Comparison of ENCODE assay signal across 1 cellular context in the genomic region with DNA sequence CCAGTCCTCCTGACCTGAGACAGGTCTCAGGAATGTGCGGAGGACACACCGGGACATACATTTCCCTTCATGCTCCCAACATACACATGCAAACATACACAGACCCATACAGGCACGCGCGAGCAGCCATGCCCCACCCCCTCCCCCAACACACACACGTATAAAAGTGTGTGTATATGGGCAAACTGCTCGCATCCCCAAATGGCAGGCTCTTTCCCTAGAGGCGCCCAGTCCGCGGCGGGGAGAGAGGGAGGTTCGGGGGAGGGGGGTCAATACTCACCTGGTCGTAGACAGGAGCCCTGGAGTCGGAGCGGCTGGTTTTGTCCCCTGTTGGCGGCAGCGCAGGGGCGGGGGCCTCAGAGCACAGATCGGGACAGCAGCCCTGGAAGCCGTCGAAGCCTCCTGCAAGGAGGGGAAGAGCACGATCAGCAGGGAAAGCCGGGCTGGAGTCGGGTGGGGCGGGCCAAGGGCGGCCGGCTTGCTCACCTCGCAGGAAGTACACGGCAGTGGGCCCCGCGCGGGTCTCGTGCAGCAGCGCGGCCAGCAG.
TF ChIP-seq lines count a peak whose summit lies in the region.

No MANE protein-coding gene starts in this region.

TF ChIP-seq in GM12878, 131 proteins besides CTCF, POLR2A, EP300 and RAD21 (continues in another document):
- TF ChIP-seq YBX1 (IDR thresholded peaks at IDR 0.05) (no peak), DPF2 (IDR thresholded peaks at IDR 0.05) (no peak), TBL1XR1 (IDR thresholded peaks at IDR 0.05; ENCODE audit: low read depth, low read length) (no peak; the same call in 1 of the 2 replicates), PAX8 (IDR thresholded peaks at IDR 0.05) (no peak), NFIC (IDR thresholded peaks at IDR 0.05; ENCODE audit: low read depth, low read length) (no peak), SREBF2 (IDR thresholded peaks at IDR 0.05; ENCODE audit: low read length) (no peak), RAD51 (IDR thresholded peaks at IDR 0.05) (no peak), STAT3 (IDR thresholded peaks at IDR 0.05; ENCODE audit: low read depth, low read length) (no peak), ZNF217 (IDR thresholded peaks at IDR 0.05) (no peak), BRCA1 (IDR thresholded peaks at IDR 0.05; ENCODE audit: low read depth, low read length) (no peak), MTA3 (IDR thresholded peaks at IDR 0.05; ENCODE audit: borderline replicate concordance, low read length) (no peak), RCOR1 (conservative IDR thresholded peaks at IDR 0.05; ENCODE audit: low read depth, low read length) (no peak), IRF4 (IDR thresholded peaks at IDR 0.05; ENCODE audit: low read depth, low read length) (no peak), JUNB (IDR thresholded peaks at IDR 0.05) (no peak), KDM1A (IDR thresholded peaks at IDR 0.05; ENCODE audit: borderline replicate concordance) (no peak), EZH2 (IDR thresholded peaks at IDR 0.05; ENCODE audit: borderline replicate concordance, control insufficient read depth, low read depth, low read length) (no peak), SIX5 (IDR thresholded peaks at IDR 0.05; ENCODE audit: low read depth, low read length, severe bottlenecking) (no peak), ZNF24 (IDR thresholded peaks at IDR 0.05) (no peak), PML (IDR thresholded peaks at IDR 0.05; ENCODE audit: low read length) (no peak), CEBPB (IDR thresholded peaks at IDR 0.05; ENCODE audit: borderline replicate concordance in 1 of 2, low read depth in 2 of 2, low read length in 2 of 2) (no peak), RELA (IDR thresholded peaks at IDR 0.05; ENCODE audit: borderline replicate concordance, partially characterized antibody) (no peak), CHD4 (IDR thresholded peaks at IDR 0.05) (no peak), EGR1 (IDR thresholded peaks at IDR 0.05; ENCODE audit: borderline replicate concordance in 1 of 2, low read depth in 2 of 2, low read length in 2 of 2) (0 out of 3 replicates have a peak, but pooled peaks of 1 of the 2 experiments have one; percentile 1), POU2F2 (IDR thresholded peaks at IDR 0.05; ENCODE audit: borderline replicate concordance, low read depth, low read length) (peak; percentile 34; the same call in 1 of the 3 replicates), TARDBP (IDR thresholded peaks at IDR 0.05; ENCODE audit: borderline replicate concordance) (no peak), GATAD2B (conservative IDR thresholded peaks at IDR 0.05; ENCODE audit: low read depth) (no peak), BACH1 (IDR thresholded peaks at IDR 0.05; ENCODE audit: borderline replicate concordance) (no peak), POLR2AphosphoS2 (IDR thresholded peaks at IDR 0.05; ENCODE audit: low read depth, low read length) (peak; percentile 77), MEF2B (IDR thresholded peaks at IDR 0.05; ENCODE audit: partially characterized antibody, poor library complexity, severe bottlenecking) (no peak), BHLHE40 (IDR thresholded peaks at IDR 0.05; ENCODE audit: borderline replicate concordance in 1 of 2, low read depth in 2 of 2, low read length in 1 of 2) (no peak), ZNF274 (IDR thresholded peaks at IDR 0.05; ENCODE audit: insufficient read depth, insufficient read length) (no peak), ZBED1 (IDR thresholded peaks at IDR 0.05; ENCODE audit: borderline replicate concordance) (0 out of 2 replicates have a peak, but pooled peaks have one; percentile 15), JUND (IDR thresholded peaks at IDR 0.05; ENCODE audit: low read depth, low read length) (0 out of 2 replicates have a peak, but pooled peaks have one; percentile 7), IKZF2 (IDR thresholded peaks at IDR 0.05) (no peak), SIN3A (IDR thresholded peaks at IDR 0.05; ENCODE audit: low read depth, low read length) (0 out of 2 replicates have a peak, but pooled peaks have one; percentile 69), KLF5 (IDR thresholded peaks at IDR 0.05; ENCODE audit: partially characterized antibody) (no peak), TCF12 (IDR thresholded peaks at IDR 0.05; ENCODE audit: low read depth, low read length) (no peak), HCFC1 (IDR thresholded peaks at IDR 0.05; ENCODE audit: low read length) (peak; percentile 26; the same call in 1 of the 2 replicates)
- TF ChIP-seq, protein P1, sequence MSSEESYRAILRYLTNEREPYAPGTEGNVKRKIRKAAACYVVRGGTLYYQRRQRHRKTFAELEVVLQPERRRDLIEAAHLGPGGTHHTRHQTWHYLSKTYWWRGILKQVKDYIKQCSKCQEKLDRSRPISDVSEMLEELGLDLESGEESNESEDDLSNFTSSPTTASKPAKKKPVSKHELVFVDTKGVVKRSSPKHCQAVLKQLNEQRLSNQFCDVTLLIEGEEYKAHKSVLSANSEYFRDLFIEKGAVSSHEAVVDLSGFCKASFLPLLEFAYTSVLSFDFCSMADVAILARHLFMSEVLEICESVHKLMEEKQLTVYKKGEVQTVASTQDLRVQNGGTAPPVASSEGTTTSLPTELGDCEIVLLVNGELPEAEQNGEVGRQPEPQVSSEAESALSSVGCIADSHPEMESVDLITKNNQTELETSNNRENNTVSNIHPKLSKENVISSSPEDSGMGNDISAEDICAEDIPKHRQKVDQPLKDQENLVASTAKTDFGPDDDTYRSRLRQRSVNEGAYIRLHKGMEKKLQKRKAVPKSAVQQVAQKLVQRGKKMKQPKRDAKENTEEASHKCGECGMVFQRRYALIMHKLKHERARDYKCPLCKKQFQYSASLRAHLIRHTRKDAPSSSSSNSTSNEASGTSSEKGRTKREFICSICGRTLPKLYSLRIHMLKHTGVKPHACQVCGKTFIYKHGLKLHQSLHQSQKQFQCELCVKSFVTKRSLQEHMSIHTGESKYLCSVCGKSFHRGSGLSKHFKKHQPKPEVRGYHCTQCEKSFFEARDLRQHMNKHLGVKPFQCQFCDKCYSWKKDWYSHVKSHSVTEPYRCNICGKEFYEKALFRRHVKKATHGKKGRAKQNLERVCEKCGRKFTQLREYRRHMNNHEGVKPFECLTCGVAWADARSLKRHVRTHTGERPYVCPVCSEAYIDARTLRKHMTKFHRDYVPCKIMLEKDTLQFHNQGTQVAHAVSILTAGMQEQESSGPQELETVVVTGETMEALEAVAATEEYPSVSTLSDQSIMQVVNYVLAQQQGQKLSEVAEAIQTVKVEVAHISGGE (CRISPR knock-in tag; IDR thresholded peaks at IDR 0.05) = no peak
- TF ChIP-seq, protein P2, sequence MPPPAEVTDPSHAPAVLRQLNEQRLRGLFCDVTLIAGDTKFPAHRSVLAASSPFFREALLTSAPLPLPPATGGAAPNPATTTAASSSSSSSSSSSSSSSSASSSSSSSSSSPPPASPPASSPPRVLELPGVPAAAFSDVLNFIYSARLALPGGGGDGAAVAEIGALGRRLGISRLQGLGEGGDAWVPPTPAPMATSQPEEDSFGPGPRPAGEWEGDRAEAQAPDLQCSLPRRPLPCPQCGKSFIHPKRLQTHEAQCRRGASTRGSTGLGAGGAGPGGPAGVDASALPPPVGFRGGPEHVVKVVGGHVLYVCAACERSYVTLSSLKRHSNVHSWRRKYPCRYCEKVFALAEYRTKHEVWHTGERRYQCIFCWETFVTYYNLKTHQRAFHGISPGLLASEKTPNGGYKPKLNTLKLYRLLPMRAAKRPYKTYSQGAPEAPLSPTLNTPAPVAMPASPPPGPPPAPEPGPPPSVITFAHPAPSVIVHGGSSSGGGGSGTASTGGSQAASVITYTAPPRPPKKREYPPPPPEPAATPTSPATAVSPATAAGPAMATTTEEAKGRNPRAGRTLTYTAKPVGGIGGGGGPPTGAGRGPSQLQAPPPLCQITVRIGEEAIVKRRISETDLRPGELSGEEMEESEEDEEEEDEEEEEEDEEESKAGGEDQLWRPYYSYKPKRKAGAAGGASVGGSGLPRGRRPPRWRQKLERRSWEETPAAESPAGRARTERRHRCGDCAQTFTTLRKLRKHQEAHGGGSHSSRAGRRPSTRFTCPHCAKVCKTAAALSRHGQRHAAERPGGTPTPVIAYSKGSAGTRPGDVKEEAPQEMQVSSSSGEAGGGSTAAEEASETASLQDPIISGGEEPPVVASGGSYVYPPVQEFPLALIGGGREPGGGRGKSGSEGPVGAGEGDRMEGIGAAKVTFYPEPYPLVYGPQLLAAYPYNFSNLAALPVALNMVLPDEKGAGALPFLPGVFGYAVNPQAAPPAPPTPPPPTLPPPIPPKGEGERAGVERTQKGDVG (CRISPR knock-in tag; IDR thresholded peaks at IDR 0.05) = no peak
- TF ChIP-seq, protein P3, sequence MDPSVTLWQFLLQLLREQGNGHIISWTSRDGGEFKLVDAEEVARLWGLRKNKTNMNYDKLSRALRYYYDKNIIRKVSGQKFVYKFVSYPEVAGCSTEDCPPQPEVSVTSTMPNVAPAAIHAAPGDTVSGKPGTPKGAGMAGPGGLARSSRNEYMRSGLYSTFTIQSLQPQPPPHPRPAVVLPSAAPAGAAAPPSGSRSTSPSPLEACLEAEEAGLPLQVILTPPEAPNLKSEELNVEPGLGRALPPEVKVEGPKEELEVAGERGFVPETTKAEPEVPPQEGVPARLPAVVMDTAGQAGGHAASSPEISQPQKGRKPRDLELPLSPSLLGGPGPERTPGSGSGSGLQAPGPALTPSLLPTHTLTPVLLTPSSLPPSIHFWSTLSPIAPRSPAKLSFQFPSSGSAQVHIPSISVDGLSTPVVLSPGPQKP (IDR thresholded peaks at IDR 0.05; ENCODE audit: low read depth, low read length) = no peak
- TF ChIP-seq, protein P4, sequence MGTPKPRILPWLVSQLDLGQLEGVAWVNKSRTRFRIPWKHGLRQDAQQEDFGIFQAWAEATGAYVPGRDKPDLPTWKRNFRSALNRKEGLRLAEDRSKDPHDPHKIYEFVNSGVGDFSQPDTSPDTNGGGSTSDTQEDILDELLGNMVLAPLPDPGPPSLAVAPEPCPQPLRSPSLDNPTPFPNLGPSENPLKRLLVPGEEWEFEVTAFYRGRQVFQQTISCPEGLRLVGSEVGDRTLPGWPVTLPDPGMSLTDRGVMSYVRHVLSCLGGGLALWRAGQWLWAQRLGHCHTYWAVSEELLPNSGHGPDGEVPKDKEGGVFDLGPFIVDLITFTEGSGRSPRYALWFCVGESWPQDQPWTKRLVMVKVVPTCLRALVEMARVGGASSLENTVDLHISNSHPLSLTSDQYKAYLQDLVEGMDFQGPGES (IDR thresholded peaks at IDR 0.05) = no peak
- TF ChIP-seq, protein P5, sequence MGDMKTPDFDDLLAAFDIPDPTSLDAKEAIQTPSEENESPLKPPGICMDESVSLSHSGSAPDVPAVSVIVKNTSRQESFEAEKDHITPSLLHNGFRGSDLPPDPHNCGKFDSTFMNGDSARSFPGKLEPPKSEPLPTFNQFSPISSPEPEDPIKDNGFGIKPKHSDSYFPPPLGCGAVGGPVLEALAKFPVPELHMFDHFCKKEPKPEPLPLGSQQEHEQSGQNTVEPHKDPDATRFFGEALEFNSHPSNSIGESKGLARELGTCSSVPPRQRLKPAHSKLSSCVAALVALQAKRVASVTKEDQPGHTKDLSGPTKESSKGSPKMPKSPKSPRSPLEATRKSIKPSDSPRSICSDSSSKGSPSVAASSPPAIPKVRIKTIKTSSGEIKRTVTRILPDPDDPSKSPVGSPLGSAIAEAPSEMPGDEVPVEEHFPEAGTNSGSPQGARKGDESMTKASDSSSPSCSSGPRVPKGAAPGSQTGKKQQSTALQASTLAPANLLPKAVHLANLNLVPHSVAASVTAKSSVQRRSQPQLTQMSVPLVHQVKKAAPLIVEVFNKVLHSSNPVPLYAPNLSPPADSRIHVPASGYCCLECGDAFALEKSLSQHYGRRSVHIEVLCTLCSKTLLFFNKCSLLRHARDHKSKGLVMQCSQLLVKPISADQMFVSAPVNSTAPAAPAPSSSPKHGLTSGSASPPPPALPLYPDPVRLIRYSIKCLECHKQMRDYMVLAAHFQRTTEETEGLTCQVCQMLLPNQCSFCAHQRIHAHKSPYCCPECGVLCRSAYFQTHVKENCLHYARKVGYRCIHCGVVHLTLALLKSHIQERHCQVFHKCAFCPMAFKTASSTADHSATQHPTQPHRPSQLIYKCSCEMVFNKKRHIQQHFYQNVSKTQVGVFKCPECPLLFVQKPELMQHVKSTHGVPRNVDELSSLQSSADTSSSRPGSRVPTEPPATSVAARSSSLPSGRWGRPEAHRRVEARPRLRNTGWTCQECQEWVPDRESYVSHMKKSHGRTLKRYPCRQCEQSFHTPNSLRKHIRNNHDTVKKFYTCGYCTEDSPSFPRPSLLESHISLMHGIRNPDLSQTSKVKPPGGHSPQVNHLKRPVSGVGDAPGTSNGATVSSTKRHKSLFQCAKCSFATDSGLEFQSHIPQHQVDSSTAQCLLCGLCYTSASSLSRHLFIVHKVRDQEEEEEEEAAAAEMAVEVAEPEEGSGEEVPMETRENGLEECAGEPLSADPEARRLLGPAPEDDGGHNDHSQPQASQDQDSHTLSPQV (IDR thresholded peaks at IDR 0.05) = no peak
- TF ChIP-seq, protein P6, sequence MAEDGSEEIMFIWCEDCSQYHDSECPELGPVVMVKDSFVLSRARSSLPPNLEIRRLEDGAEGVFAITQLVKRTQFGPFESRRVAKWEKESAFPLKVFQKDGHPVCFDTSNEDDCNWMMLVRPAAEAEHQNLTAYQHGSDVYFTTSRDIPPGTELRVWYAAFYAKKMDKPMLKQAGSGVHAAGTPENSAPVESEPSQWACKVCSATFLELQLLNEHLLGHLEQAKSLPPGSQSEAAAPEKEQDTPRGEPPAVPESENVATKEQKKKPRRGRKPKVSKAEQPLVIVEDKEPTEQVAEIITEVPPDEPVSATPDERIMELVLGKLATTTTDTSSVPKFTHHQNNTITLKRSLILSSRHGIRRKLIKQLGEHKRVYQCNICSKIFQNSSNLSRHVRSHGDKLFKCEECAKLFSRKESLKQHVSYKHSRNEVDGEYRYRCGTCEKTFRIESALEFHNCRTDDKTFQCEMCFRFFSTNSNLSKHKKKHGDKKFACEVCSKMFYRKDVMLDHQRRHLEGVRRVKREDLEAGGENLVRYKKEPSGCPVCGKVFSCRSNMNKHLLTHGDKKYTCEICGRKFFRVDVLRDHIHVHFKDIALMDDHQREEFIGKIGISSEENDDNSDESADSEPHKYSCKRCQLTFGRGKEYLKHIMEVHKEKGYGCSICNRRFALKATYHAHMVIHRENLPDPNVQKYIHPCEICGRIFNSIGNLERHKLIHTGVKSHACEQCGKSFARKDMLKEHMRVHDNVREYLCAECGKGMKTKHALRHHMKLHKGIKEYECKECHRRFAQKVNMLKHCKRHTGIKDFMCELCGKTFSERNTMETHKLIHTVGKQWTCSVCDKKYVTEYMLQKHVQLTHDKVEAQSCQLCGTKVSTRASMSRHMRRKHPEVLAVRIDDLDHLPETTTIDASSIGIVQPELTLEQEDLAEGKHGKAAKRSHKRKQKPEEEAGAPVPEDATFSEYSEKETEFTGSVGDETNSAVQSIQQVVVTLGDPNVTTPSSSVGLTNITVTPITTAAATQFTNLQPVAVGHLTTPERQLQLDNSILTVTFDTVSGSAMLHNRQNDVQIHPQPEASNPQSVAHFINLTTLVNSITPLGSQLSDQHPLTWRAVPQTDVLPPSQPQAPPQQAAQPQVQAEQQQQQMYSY (CRISPR knock-in tag; IDR thresholded peaks at IDR 0.05) = no peak
- TF ChIP-seq, protein P7, sequence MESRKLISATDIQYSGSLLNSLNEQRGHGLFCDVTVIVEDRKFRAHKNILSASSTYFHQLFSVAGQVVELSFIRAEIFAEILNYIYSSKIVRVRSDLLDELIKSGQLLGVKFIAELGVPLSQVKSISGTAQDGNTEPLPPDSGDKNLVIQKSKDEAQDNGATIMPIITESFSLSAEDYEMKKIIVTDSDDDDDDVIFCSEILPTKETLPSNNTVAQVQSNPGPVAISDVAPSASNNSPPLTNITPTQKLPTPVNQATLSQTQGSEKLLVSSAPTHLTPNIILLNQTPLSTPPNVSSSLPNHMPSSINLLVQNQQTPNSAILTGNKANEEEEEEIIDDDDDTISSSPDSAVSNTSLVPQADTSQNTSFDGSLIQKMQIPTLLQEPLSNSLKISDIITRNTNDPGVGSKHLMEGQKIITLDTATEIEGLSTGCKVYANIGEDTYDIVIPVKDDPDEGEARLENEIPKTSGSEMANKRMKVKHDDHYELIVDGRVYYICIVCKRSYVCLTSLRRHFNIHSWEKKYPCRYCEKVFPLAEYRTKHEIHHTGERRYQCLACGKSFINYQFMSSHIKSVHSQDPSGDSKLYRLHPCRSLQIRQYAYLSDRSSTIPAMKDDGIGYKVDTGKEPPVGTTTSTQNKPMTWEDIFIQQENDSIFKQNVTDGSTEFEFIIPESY (IDR thresholded peaks at IDR 0.05) = no peak
